In the genomic region with DNA sequence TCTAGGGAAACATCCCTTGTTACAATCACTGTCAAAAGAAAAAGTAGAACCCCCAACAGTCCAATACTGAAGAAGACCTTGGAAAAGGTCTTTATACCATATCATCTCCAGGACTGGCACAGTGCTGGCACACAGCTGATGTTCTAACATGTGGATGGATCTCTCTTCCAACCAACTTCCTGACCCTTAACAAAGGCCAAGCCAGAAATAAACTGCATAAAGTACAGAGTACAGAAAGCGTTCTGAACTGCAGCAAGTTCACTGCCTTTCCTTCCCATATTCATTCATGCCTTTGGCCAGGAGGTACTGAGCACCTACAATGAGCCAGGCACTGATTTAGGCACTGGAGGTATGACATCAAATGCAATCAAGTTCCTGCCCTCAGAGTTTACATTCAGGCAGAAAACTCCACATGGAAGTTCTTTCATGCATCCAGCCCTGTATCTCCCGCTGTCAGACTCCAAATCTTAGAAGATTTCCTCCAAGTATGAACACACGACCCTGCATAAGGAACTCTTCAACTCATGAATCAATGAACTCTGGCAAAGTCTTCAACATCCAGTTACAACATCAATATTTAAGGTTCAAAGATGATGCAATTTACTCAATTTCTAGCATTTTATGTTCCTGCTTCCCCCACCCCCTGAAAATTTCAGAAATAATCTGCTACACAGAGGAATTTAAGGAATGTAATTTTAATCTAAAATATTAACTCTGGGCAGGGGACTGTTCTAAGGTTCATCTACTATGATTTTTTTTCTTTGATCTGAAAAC, we compare ENCODE assay signal across 1 cellular context.
TF ChIP-seq lines count a peak whose summit lies in the region.

No MANE protein-coding gene starts in this region.

TF ChIP-seq in IMR-90, 13 proteins besides CTCF, POLR2A, EP300 and RAD21 (continued from another document):
- no peak for TF ChIP-seq CHD1 (IDR thresholded peaks at IDR 0.05; ENCODE audit: low read depth, low read length)
- TF ChIP-seq, protein P1, sequence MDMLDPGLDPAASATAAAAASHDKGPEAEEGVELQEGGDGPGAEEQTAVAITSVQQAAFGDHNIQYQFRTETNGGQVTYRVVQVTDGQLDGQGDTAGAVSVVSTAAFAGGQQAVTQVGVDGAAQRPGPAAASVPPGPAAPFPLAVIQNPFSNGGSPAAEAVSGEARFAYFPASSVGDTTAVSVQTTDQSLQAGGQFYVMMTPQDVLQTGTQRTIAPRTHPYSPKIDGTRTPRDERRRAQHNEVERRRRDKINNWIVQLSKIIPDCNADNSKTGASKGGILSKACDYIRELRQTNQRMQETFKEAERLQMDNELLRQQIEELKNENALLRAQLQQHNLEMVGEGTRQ (IDR thresholded peaks at IDR 0.05; ENCODE audit: low read depth, low read length), result no peak
